ENCODE assay signal across 15 cellular contexts in the genomic region with DNA sequence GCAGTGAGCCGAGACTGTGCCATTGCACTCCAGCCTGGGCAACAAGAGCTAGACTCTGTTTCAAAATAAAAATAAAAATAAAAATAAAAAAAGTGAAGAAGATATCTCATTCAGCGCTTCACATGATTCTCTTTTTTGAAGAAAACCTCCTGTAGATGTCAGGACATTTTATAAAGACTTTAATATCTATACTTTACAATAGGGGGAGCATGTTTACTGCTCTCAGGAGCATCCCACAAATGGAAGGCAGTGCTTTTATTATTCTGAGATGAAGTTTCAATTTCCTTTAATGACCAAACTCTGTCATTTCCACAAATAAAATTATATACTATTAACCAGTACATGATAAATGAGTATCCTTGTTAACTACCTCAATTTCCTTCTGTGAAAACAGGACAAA.
A peak's percentile ranks its signal among the peaks of the same experiment; 100 is the strongest.
DNase-seq lines count a peak whose midpoint lies in the region; ATAC-seq, FAIRE-seq and TF ChIP-seq lines count a peak whose summit lies in the region.
"Had no signal": no experiment of that assay in that cellular context is flagged by ENCODE, and none has a peak within 500 bp of the region (broad histone marks: within the 10 kb centered on the region; RNA-seq: fewer than 3 reads in every experiment).

No MANE protein-coding gene starts in this region.

- CTCF ChIA-PET in A549 (lab: Yijun Ruan, JAX) = interaction anchor here (1.1 to 6.2 kb wide), 12 partner anchors 13 to 195 kb away, joined by 3 to 94 read pairs (median 8); partner anchors contain the start of gene MYOCD

- no peak for TF ChIP-seq EP300 in A549 (IDR thresholded peaks at IDR 0.05)

- no peaks in the 10 kb centered on the region for H3K36me3 ChIP-seq in SU-DHL-6 (ENCODE audit: low read length)
- H3K36me3 ChIP-seq: BE2C had no signal

- no peak for ATAC-seq in A549
- no peak for ATAC-seq in foreskin keratinocyte
- ATAC-seq: GM12878 had no signal

- H3K4me2 ChIP-seq in A549 (no peak overlapping the region), SU-DHL-6 (ENCODE audit: low read depth, low read length, poor library complexity, severe bottlenecking) (no peak overlapping the region)

- no peaks in the 10 kb centered on the region for H3F3A ChIP-seq in SU-DHL-6 (ENCODE audit: insufficient read depth)

- DNase-seq in A549 (ENCODE audit: low read depth in 1 of 2, low spot score in 1 of 2) (no peak), ELR (ENCODE audit: low read depth) (peak; percentile 8), foreskin keratinocyte (no peak), activated gamma-delta T cell (lab: John Stamatoyannopoulos, UW) (no peak), GF-D8 (lab: John Stamatoyannopoulos, UW) (no peak), NCI-H1048 (lab: John Stamatoyannopoulos, UW) (no peak)
- DNase-seq: BE2C; CD4-positive, alpha-beta memory T cell; DMS79; GM23248 had no signal

- 93% methylated on average over 2 of the region's 2 CpGs for WGBS in A549 (ENCODE audit: missing lambda C conversion rate)

- no peak for TF ChIP-seq POLR2A in A549 (IDR thresholded peaks at IDR 0.05; ENCODE audit: low read length)

- H3K79me2 ChIP-seq in SU-DHL-6 (ENCODE audit: insufficient read depth, low read length) = no peaks in the 10 kb centered on the region

- H3K27me3 ChIP-seq in SU-DHL-6 (ENCODE audit: low read length) (no peaks in the 10 kb centered on the region), foreskin keratinocyte (no peaks in the 10 kb centered on the region)
- H3K27me3 ChIP-seq: BE2C had no signal

- H3K4me1 ChIP-seq in A549 (no peaks in the 10 kb centered on the region), foreskin keratinocyte (peaks cover 5% of the 10 kb centered on the region)
- H3K4me1 ChIP-seq: BE2C had no signal

- H3K27ac ChIP-seq in A549 = peak overlapping the region in 1 of 2 experiments; percentile 4; a peak in 1 of 6 replicates
- H3K27ac ChIP-seq in SU-DHL-6 (ENCODE audit: low read depth, low read length) = no peak overlapping the region
- H3K27ac ChIP-seq in foreskin keratinocyte = no peak overlapping the region
- H3K27ac ChIP-seq: C4-2B, GM23248 had no signal

- no peaks in the 10 kb centered on the region for H4K20me1 ChIP-seq in SU-DHL-6 (ENCODE audit: low read depth, low read length)

- H3K9me2 ChIP-seq in SU-DHL-6 (replicated peaks; ENCODE audit: insufficient read depth, low read length) = no peaks in the 10 kb centered on the region

- no peak for FAIRE-seq in A549 (lab: Jason Lieb, UNC)
- FAIRE-seq: GM12878, GM18507, H54 had no signal

- TF ChIP-seq CTCF in A549 (IDR thresholded peaks at IDR 0.05) (0 out of 3 replicates have a peak, but pooled peaks have one; percentile 17), SU-DHL-6 (IDR thresholded peaks at IDR 0.05; ENCODE audit: insufficient read depth, low read length, poor library complexity, severe bottlenecking) (no peak), foreskin keratinocyte (conservative IDR thresholded peaks at IDR 0.05) (peak; percentile 28)

- H3K9me3 ChIP-seq in A549 (no peaks in the 10 kb centered on the region), SU-DHL-6 (ENCODE audit: insufficient read depth, low read length) (no peaks in the 10 kb centered on the region)
- H3K9me3 ChIP-seq: BE2C had no signal

- no peak overlapping the region for H3K9ac ChIP-seq in SU-DHL-6 (ENCODE audit: low read length)
- H3K9ac ChIP-seq: GM23248 had no signal

- TF ChIP-seq RAD21 in A549 (conservative IDR thresholded peaks at IDR 0.05 in 1 of 2, IDR thresholded peaks at IDR 0.05 in 1 of 2) = peak; percentile 32 to 34; a peak in 2 of 5 replicates

- POLR2A ChIA-PET in A549 (lab: Yijun Ruan, JAX) = no interaction called here

- H2AFZ ChIP-seq in SU-DHL-6 (ENCODE audit: low read depth, low read length, severe bottlenecking) = peak overlapping the region; percentile 4
- H2AFZ ChIP-seq: GM23248 had no signal

- H3K4me3 ChIP-seq in A549 = no peak overlapping the region
- H3K4me3 ChIP-seq in SU-DHL-6 (ENCODE audit: insufficient read depth, low read length, poor library complexity, severe bottlenecking) = no peak overlapping the region
- H3K4me3 ChIP-seq: GM12878, GM23248 had no signal

TF ChIP-seq in A549, 52 proteins besides CTCF, POLR2A, EP300 and RAD21:
- TF ChIP-seq ZFP36 (IDR thresholded peaks at IDR 0.05; ENCODE audit: borderline replicate concordance, partially characterized antibody) (no peak), CHD4 (IDR thresholded peaks at IDR 0.05; ENCODE audit: borderline replicate concordance) (no peak), ESRRA (IDR thresholded peaks at IDR 0.05; ENCODE audit: borderline replicate concordance, low read length) (no peak)
